1 cellular context compared by ENCODE assay signal in the genomic region with DNA sequence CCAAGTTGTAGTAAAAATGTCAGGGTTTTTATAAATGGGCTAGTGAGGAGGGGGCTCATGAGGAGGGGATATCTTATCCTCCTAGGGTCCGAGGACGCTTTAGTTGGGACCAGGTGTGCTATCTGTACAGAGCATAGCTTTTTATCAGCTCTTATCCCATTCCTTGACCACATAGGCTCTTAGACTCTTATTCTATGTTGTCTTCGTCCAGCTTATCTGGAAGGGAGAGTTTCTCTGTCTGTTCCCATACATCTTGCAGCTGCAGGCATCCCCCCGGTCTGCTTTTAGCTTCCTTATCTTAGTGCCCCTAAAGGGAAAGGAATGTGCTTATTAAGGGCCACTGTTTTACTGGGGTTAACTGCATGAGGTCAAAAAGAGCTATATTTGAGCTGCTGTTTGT.
TF ChIP-seq lines count a peak whose summit lies in the region.

No MANE protein-coding gene starts in this region.

TF ChIP-seq in K562, 482 proteins besides CTCF, POLR2A, EP300 and RAD21 (continued from another document and continues in another):
- TF ChIP-seq, protein P1, sequence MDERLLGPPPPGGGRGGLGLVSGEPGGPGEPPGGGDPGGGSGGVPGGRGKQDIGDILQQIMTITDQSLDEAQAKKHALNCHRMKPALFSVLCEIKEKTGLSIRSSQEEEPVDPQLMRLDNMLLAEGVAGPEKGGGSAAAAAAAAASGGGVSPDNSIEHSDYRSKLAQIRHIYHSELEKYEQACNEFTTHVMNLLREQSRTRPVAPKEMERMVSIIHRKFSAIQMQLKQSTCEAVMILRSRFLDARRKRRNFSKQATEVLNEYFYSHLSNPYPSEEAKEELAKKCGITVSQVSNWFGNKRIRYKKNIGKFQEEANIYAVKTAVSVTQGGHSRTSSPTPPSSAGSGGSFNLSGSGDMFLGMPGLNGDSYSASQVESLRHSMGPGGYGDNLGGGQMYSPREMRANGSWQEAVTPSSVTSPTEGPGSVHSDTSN (CRISPR knock-in tag; IDR thresholded peaks at IDR 0.05; ENCODE audit: low read depth) = no peak
- TF ChIP-seq, protein P1 (tag; conservative IDR thresholded peaks at IDR 0.05; ENCODE audit: low read depth) = no peak
- peak; percentile 85 for TF ChIP-seq BCOR (IDR thresholded peaks at IDR 0.05)
- TF ChIP-seq SMARCE1 (IDR thresholded peaks at IDR 0.05) = peak; percentile 80
- peak; percentile 86 for TF ChIP-seq CCNT2 (IDR thresholded peaks at IDR 0.05; ENCODE audit: borderline replicate concordance, extremely low read depth, insufficient read length, low read depth, low read length)
- TF ChIP-seq CHD4 (IDR thresholded peaks at IDR 0.05; ENCODE audit: insufficient read depth, insufficient replicate concordance, low read depth, low read length, poor library complexity, severe bottlenecking) = no peak
- no peak for TF ChIP-seq FOXP1 (CRISPR knock-in tag; IDR thresholded peaks at IDR 0.05)
- TF ChIP-seq MCM7 (IDR thresholded peaks at IDR 0.05) = no peak
- TF ChIP-seq SIX5 (IDR thresholded peaks at IDR 0.05; ENCODE audit: borderline replicate concordance in 1 of 2, insufficient read depth in 1 of 2, low read depth in 1 of 2, low read length in 2 of 2) = no peak
- peak; percentile 84 for TF ChIP-seq CTBP1 (IDR thresholded peaks at IDR 0.05; ENCODE audit: borderline replicate concordance)
- no peak for TF ChIP-seq NCOA6 (IDR thresholded peaks at IDR 0.05)
- no peak for TF ChIP-seq TGIF2 (CRISPR knock-in tag; IDR thresholded peaks at IDR 0.05)
- TF ChIP-seq, protein P2, sequence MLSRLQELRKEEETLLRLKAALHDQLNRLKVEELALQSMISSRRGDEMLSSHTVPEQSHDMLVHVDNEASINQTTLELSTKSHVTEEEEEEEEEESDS (CRISPR knock-in tag; IDR thresholded peaks at IDR 0.05) = no peak
- TF ChIP-seq SREBF1 (IDR thresholded peaks at IDR 0.05; ENCODE audit: borderline replicate concordance, low read depth, low read length) = no peak
- TF ChIP-seq HNRNPLL (IDR thresholded peaks at IDR 0.05; ENCODE audit: low read depth, low read length, poor library complexity, severe bottlenecking) = no peak
- 0 out of 2 replicates have a peak, but pooled peaks have one; percentile 26 for TF ChIP-seq KHSRP (IDR thresholded peaks at IDR 0.05)
- TF ChIP-seq GTF2E2 (tag; IDR thresholded peaks at IDR 0.05) = no peak
- peak; percentile 75; the same call in 1 of the 2 replicates for TF ChIP-seq RNF2 (IDR thresholded peaks at IDR 0.05)
- TF ChIP-seq ZNF311 (CRISPR knock-in tag; IDR thresholded peaks at IDR 0.05) = peak; percentile 64; the same call in 1 of the 2 replicates
- TF ChIP-seq HNRNPK (IDR thresholded peaks at IDR 0.05; ENCODE audit: low read depth, low read length, poor library complexity, severe bottlenecking) = no peak
- TF ChIP-seq SAFB (IDR thresholded peaks at IDR 0.05; ENCODE audit: borderline replicate concordance, low read depth, low read length) = no peak
- TF ChIP-seq, protein P3, sequence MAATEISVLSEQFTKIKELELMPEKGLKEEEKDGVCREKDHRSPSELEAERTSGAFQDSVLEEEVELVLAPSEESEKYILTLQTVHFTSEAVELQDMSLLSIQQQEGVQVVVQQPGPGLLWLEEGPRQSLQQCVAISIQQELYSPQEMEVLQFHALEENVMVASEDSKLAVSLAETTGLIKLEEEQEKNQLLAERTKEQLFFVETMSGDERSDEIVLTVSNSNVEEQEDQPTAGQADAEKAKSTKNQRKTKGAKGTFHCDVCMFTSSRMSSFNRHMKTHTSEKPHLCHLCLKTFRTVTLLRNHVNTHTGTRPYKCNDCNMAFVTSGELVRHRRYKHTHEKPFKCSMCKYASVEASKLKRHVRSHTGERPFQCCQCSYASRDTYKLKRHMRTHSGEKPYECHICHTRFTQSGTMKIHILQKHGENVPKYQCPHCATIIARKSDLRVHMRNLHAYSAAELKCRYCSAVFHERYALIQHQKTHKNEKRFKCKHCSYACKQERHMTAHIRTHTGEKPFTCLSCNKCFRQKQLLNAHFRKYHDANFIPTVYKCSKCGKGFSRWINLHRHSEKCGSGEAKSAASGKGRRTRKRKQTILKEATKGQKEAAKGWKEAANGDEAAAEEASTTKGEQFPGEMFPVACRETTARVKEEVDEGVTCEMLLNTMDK (IDR thresholded peaks at IDR 0.05; ENCODE audit: borderline replicate concordance, insufficient read depth, low read depth, low read length, poor library complexity, severe bottlenecking) = no peak
- TF ChIP-seq, protein P4, sequence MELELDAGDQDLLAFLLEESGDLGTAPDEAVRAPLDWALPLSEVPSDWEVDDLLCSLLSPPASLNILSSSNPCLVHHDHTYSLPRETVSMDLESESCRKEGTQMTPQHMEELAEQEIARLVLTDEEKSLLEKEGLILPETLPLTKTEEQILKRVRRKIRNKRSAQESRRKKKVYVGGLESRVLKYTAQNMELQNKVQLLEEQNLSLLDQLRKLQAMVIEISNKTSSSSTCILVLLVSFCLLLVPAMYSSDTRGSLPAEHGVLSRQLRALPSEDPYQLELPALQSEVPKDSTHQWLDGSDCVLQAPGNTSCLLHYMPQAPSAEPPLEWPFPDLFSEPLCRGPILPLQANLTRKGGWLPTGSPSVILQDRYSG (tag; conservative IDR thresholded peaks at IDR 0.05; ENCODE audit: low read depth) = 0 out of 2 replicates have a peak, but pooled peaks have one; percentile 38
- TF ChIP-seq, protein P5, sequence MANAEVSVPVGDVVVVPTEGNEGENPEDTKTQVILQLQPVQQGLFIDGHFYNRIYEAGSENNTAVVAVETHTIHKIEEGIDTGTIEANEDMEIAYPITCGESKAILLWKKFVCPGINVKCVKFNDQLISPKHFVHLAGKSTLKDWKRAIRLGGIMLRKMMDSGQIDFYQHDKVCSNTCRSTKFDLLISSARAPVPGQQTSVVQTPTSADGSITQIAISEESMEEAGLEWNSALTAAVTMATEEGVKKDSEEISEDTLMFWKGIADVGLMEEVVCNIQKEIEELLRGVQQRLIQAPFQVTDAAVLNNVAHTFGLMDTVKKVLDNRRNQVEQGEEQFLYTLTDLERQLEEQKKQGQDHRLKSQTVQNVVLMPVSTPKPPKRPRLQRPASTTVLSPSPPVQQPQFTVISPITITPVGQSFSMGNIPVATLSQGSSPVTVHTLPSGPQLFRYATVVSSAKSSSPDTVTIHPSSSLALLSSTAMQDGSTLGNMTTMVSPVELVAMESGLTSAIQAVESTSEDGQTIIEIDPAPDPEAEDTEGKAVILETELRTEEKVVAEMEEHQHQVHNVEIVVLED (CRISPR knock-in tag; IDR thresholded peaks at IDR 0.05) = no peak
- TF ChIP-seq, protein P6, sequence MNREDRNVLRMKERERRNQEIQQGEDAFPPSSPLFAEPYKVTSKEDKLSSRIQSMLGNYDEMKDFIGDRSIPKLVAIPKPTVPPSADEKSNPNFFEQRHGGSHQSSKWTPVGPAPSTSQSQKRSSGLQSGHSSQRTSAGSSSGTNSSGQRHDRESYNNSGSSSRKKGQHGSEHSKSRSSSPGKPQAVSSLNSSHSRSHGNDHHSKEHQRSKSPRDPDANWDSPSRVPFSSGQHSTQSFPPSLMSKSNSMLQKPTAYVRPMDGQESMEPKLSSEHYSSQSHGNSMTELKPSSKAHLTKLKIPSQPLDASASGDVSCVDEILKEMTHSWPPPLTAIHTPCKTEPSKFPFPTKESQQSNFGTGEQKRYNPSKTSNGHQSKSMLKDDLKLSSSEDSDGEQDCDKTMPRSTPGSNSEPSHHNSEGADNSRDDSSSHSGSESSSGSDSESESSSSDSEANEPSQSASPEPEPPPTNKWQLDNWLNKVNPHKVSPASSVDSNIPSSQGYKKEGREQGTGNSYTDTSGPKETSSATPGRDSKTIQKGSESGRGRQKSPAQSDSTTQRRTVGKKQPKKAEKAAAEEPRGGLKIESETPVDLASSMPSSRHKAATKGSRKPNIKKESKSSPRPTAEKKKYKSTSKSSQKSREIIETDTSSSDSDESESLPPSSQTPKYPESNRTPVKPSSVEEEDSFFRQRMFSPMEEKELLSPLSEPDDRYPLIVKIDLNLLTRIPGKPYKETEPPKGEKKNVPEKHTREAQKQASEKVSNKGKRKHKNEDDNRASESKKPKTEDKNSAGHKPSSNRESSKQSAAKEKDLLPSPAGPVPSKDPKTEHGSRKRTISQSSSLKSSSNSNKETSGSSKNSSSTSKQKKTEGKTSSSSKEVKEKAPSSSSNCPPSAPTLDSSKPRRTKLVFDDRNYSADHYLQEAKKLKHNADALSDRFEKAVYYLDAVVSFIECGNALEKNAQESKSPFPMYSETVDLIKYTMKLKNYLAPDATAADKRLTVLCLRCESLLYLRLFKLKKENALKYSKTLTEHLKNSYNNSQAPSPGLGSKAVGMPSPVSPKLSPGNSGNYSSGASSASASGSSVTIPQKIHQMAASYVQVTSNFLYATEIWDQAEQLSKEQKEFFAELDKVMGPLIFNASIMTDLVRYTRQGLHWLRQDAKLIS (CRISPR knock-in tag; IDR thresholded peaks at IDR 0.05) = no peak
- TF ChIP-seq ZNF696 (CRISPR knock-in tag; conservative IDR thresholded peaks at IDR 0.05) = no peak
- peak; percentile 90 for TF ChIP-seq MEF2D (tag; conservative IDR thresholded peaks at IDR 0.05; ENCODE audit: low read depth)
- TF ChIP-seq ZBTB8A (IDR thresholded peaks at IDR 0.05; ENCODE audit: partially characterized antibody) = no peak
- TF ChIP-seq ZNF589 (CRISPR knock-in tag; IDR thresholded peaks at IDR 0.05; ENCODE audit: low read depth) = no peak
- no peak for TF ChIP-seq RAD51 (IDR thresholded peaks at IDR 0.05; ENCODE audit: borderline replicate concordance, low read depth)
- TF ChIP-seq ZNF584 (CRISPR knock-in tag; IDR thresholded peaks at IDR 0.05; ENCODE audit: low read depth) = no peak
- TF ChIP-seq CEBPG (CRISPR knock-in tag; IDR thresholded peaks at IDR 0.05) = no peak
- TF ChIP-seq CEBPG (tag; conservative IDR thresholded peaks at IDR 0.05 in 1 of 2, IDR thresholded peaks at IDR 0.05 in 1 of 2) = no peak
- peak; percentile 90 for TF ChIP-seq FOXM1 (IDR thresholded peaks at IDR 0.05; ENCODE audit: low read depth)
- TF ChIP-seq FOXM1 (CRISPR knock-in tag; IDR thresholded peaks at IDR 0.05; ENCODE audit: low read depth) = no peak
- no peak for TF ChIP-seq ZC3H4 (CRISPR knock-in tag; IDR thresholded peaks at IDR 0.05; ENCODE audit: borderline replicate concordance)
- TF ChIP-seq NELFE (IDR thresholded peaks at IDR 0.05; ENCODE audit: insufficient read depth, insufficient read length) = no peak
- no peak for TF ChIP-seq NR2C2 (CRISPR knock-in tag; IDR thresholded peaks at IDR 0.05)
- TF ChIP-seq NR2C2 (tag; IDR thresholded peaks at IDR 0.05) = no peak
- 0 out of 2 replicates have a peak, but pooled peaks have one; percentile 58 for TF ChIP-seq NBN (IDR thresholded peaks at IDR 0.05; ENCODE audit: low read depth)
- TF ChIP-seq ZNF212 (CRISPR knock-in tag; IDR thresholded peaks at IDR 0.05) = no peak
- TF ChIP-seq, protein P7, sequence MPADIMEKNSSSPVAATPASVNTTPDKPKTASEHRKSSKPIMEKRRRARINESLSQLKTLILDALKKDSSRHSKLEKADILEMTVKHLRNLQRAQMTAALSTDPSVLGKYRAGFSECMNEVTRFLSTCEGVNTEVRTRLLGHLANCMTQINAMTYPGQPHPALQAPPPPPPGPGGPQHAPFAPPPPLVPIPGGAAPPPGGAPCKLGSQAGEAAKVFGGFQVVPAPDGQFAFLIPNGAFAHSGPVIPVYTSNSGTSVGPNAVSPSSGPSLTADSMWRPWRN (IDR thresholded peaks at IDR 0.05; ENCODE audit: low read depth) = peak; percentile 62
- no peak for TF ChIP-seq TAF15 (IDR thresholded peaks at IDR 0.05; ENCODE audit: low read depth, low read length)
- TF ChIP-seq ESRRB (CRISPR knock-in tag; IDR thresholded peaks at IDR 0.05; ENCODE audit: borderline replicate concordance) = no peak
